ENCODE assay signal across 23 cellular contexts in genomic region chr17:50185724-50186545, GRCh38. TPM values are rescaled to one million over a fixed set of nuclear protein-coding genes. Genes with fewer than 3 reads are reported as not detected.
DNase-seq lines count a peak whose midpoint lies in the region; ATAC-seq and TF ChIP-seq lines count a peak whose summit lies in the region.
"Had no signal": no experiment of that assay in that cellular context is flagged by ENCODE, and none has a peak within 500 bp of the region (broad histone marks: within the 10 kb centered on the region; RNA-seq: fewer than 3 reads in every experiment).

No MANE protein-coding gene starts in this region.

- TF ChIP-seq EP300 in esophagus muscularis mucosa (IDR thresholded peaks at IDR 0.05) = no peak

- in situ Hi-C loops in gastrocnemius medialis (cut with MboI; ENCODE audit: low sequenced_read_pairs in 4 of 4) = no loop called here

- TF ChIP-seq POLR2A in breast epithelium (IDR thresholded peaks at IDR 0.05) = no peak
- TF ChIP-seq POLR2A in esophagus muscularis mucosa (IDR thresholded peaks at IDR 0.05; ENCODE audit: low read depth) = no peak
- TF ChIP-seq POLR2A in gastrocnemius medialis (IDR thresholded peaks at IDR 0.05) = no peak

- no peak overlapping the region for H3K4me3 Mint-ChIP-seq in MCF 10A (ENCODE audit: unreplicated experiment)
- H3K4me3 Mint-ChIP-seq in nephron = peak overlapping the region in 1 of 3 experiments; percentile 45
- H3K4me3 Mint-ChIP-seq: activated naive CD8-positive, alpha-beta T cell treated with anti-CD3 and anti-CD28 coated beads for 36 hours; activated T-cell treated with anti-CD3 and anti-CD28 coated beads, Interleukin-2, amount 50 U/mL, for 24 hours; CD4-positive, CD25-positive, alpha-beta regulatory T cell; natural killer cell treated with Interleukin-12 subunit alpha and Interleukin-12 subunit beta and Interleukin-15 and Interleukin-18, amount 100 ng/mL, for 72 hours had no signal

- no peaks in the 10 kb centered on the region for H3K27me3 ChIP-seq in breast epithelium
- no peaks in the 10 kb centered on the region for H3K27me3 ChIP-seq in esophagus muscularis mucosa
- H3K27me3 ChIP-seq in gastrocnemius medialis = no peaks in the 10 kb centered on the region

- peaks cover 20% of the 10 kb centered on the region for H3K36me3 Mint-ChIP-seq in MCF 10A (ENCODE audit: insufficient read depth, unreplicated experiment)
- H3K36me3 Mint-ChIP-seq in nephron (ENCODE audit: low read depth) = peaks cover 35% of the 10 kb centered on the region
- H3K36me3 Mint-ChIP-seq: activated naive CD8-positive, alpha-beta T cell treated with anti-CD3 and anti-CD28 coated beads for 36 hours; CD4-positive, CD25-positive, alpha-beta regulatory T cell; natural killer cell treated with Interleukin-12 subunit alpha and Interleukin-12 subunit beta and Interleukin-15 and Interleukin-18, amount 100 ng/mL, for 72 hours had no signal

- 86% methylated on average over 24 of the region's 27 CpGs for WGBS in esophagus muscularis mucosa

- H3K4me1 ChIP-seq in breast epithelium = no peaks in the 10 kb centered on the region
- peaks cover 0 to 57% (median 38%) of the 10 kb centered on the region in 4 donors for H3K4me1 ChIP-seq in esophagus muscularis mucosa
- no peaks in the 10 kb centered on the region for H3K4me1 ChIP-seq in gastrocnemius medialis
- H3K4me1 ChIP-seq: left ventricle myocardium inferior had no signal

- intact Hi-C loops in breast epithelium (cut with DNase I; ENCODE audit: low total_unique reads) = no loop called here
- intact Hi-C loops in MCF 10A (cut with micrococcal nuclease) = no loop called here
- intact Hi-C loops in esophagus muscularis mucosa (cut with DNase I) = no loop called here
- intact Hi-C loops in gastrocnemius medialis (cut with DNase I; ENCODE audit: low total_unique reads) = no loop called here

- no peak for TF ChIP-seq CTCF in breast epithelium (IDR thresholded peaks at IDR 0.05)
- no peak for TF ChIP-seq CTCF in MCF 10A (IDR thresholded peaks at IDR 0.05; ENCODE audit: unreplicated experiment)
- TF ChIP-seq CTCF in esophagus muscularis mucosa (IDR thresholded peaks at IDR 0.05) = no peak
- no peak for TF ChIP-seq CTCF in nephron (IDR thresholded peaks at IDR 0.05; ENCODE audit: unreplicated experiment in 3 of 3)
- no peak for TF ChIP-seq CTCF in gastrocnemius medialis (IDR thresholded peaks at IDR 0.05 in 4 of 5, conservative IDR thresholded peaks at IDR 0.05 in 1 of 5)

- H3K36me3 ChIP-seq in breast epithelium = no peaks in the 10 kb centered on the region
- H3K36me3 ChIP-seq in esophagus muscularis mucosa = peaks cover 43 to 60% (median 58%) of the 10 kb centered on the region in 4 donors
- no peaks in the 10 kb centered on the region for H3K36me3 ChIP-seq in gastrocnemius medialis

- CTCF ChIA-PET in MCF 10A (lab: Yijun Ruan, JAX) = interaction anchor here (0.5 to 2.5 kb wide), 3 partner anchors 16 to 111 kb away, joined by 3 to 7 read pairs (median 4); no protein-coding TSS in a partner anchor

- BruUV-seq in MCF 10A (replicated peaks; lab: Mats Ljungman, UMichigan) = no TSS peak

- peaks cover 23% of the 10 kb centered on the region for H3K4me1 Mint-ChIP-seq in MCF 10A (ENCODE audit: insufficient read depth, unreplicated experiment)
- peaks cover 68% of the 10 kb centered on the region for H3K4me1 Mint-ChIP-seq in nephron

- H3K27ac Mint-ChIP-seq in MCF 10A (ENCODE audit: low read depth, unreplicated experiment) (no peak overlapping the region), nephron (peak overlapping the region; percentile 65 to 98 (median 86))
- H3K27ac Mint-ChIP-seq: activated naive CD8-positive, alpha-beta T cell treated with anti-CD3 and anti-CD28 coated beads for 36 hours; activated T-cell treated with anti-CD3 and anti-CD28 coated beads, Interleukin-2, amount 50 U/mL, for 24 hours; CD4-positive, CD25-positive, alpha-beta regulatory T cell; natural killer cell treated with Interleukin-12 subunit alpha and Interleukin-12 subunit beta and Interleukin-15 and Interleukin-18, amount 100 ng/mL, for 72 hours had no signal

- H3K4me3 ChIP-seq in breast epithelium = no peak overlapping the region
- no peak overlapping the region for H3K4me3 ChIP-seq in esophagus muscularis mucosa
- no peak overlapping the region for H3K4me3 ChIP-seq in gastrocnemius medialis
- H3K4me3 ChIP-seq: left ventricle myocardium inferior, PC-9 had no signal

- POLR2A ChIA-PET in MCF 10A (lab: Yijun Ruan, JAX) = no interaction called here

- DNase-seq in breast epithelium (ENCODE audit: low spot score in 2 of 2) = no peak
- DNase-seq in MCF 10A (ENCODE audit: unreplicated experiment) = no peak
- no peak for DNase-seq in esophagus muscularis mucosa (ENCODE audit: extremely low spot score)
- DNase-seq in nucleus accumbens (lab: John Stamatoyannopoulos, UW) = no peak
- no peak for DNase-seq in gastrocnemius medialis
- no peak for DNase-seq in activated effector memory CD4-positive, alpha-beta T cell treated with Interleukin-2 at 50 U/mL for 16 hours
- DNase-seq: activated CD4-positive, alpha-beta T cell treated with anti-CD3 and anti-CD28 coated beads, Interleukin-2, amount 50 U/mL, for 48 hours; activated naive CD8-positive, alpha-beta T cell treated with anti-CD3 and anti-CD28 coated beads for 36 hours; activated T-cell treated with anti-CD3 and anti-CD28 coated beads, Interleukin-2, amount 50 U/mL, for 24 hours; CD4-positive, CD25-positive, alpha-beta regulatory T cell; DMS53; effector memory CD4-positive, alpha-beta T cell; foreskin melanocyte; KG1; left ventricle myocardium inferior; NCI-H1092 treated with DMSO at 0.1 percent for 48 hours; NCI-H748 treated with DMSO at 0.1 percent for 48 hours; PC-9 had no signal

- ATAC-seq in GM21360 (IDR thresholded peaks at IDR 0.05; ENCODE audit: unreplicated experiment) (no peak), gastrocnemius medialis (no peak)
- ATAC-seq: natural killer cell treated with Interleukin-12 subunit alpha and Interleukin-12 subunit beta and Interleukin-15 and Interleukin-18, amount 100 ng/mL, for 72 hours had no signal

- H3K9me3 Mint-ChIP-seq in MCF 10A (ENCODE audit: unreplicated experiment) = no peaks in the 10 kb centered on the region
- H3K9me3 Mint-ChIP-seq in nephron = no peaks in the 10 kb centered on the region
- H3K9me3 Mint-ChIP-seq: activated naive CD8-positive, alpha-beta T cell treated with anti-CD3 and anti-CD28 coated beads for 36 hours; activated T-cell treated with anti-CD3 and anti-CD28 coated beads, Interleukin-2, amount 50 U/mL, for 24 hours; CD4-positive, CD25-positive, alpha-beta regulatory T cell; natural killer cell treated with Interleukin-12 subunit alpha and Interleukin-12 subunit beta and Interleukin-15 and Interleukin-18, amount 100 ng/mL, for 72 hours had no signal

- no peaks in the 10 kb centered on the region for H3K27me3 Mint-ChIP-seq in MCF 10A (ENCODE audit: insufficient read depth, unreplicated experiment)
- H3K27me3 Mint-ChIP-seq in nephron (ENCODE audit: low read depth) = peaks cover 11% of the 10 kb centered on the region
- H3K27me3 Mint-ChIP-seq: activated naive CD8-positive, alpha-beta T cell treated with anti-CD3 and anti-CD28 coated beads for 36 hours; activated T-cell treated with anti-CD3 and anti-CD28 coated beads, Interleukin-2, amount 50 U/mL, for 24 hours had no signal

- H3K9me3 ChIP-seq in breast epithelium (no peaks in the 10 kb centered on the region), esophagus muscularis mucosa (no peaks in the 10 kb centered on the region), gastrocnemius medialis (no peaks in the 10 kb centered on the region)
- H3K9me3 ChIP-seq: left ventricle myocardium inferior had no signal

- H3K27ac ChIP-seq in breast epithelium (peak overlapping the region; percentile 40 to 72), esophagus muscularis mucosa (replicated peaks in 1 of 4) (peak overlapping the region; percentile 40 to 81 (median 66)), gastrocnemius medialis (no peak overlapping the region)
- H3K27ac ChIP-seq: 22Rv1, PC-9 had no signal

RNA-seq across cellular contexts. Expression of gene COL1A1, which starts 15.5 kb away (rescaled TPM):
- total RNA-seq in breast epithelium = 10 to 100 TPM; 23.4 to 67.2 (median 44.5) TPM
- total RNA-seq in MCF 10A (2022) = 3.4 and 4.5 TPM in 2 replicates
- 100 to 1,000 TPM in 1 of 4 donors, 10 to 100 TPM in 3; 20.7 to 123 (median 41.5) TPM for total RNA-seq in esophagus muscularis mucosa
- 1 to 10 TPM; 1.7 to 9.5 (median 5.1) TPM for total RNA-seq in gastrocnemius medialis

RNA-seq across cellular contexts. Expression of gene SGCA, which starts 20.1 kb away (rescaled TPM):
- 1 to 10 TPM in 1 of 3 donors, under 1 TPM in 2; 0.33 to 2.6 (median 0.73) TPM for total RNA-seq in breast epithelium
- not detected in 2 replicates for total RNA-seq in MCF 10A (2022)
- 100 to 1,000 TPM in 1 of 4 donors, 10 to 100 TPM in 3; 72.7 to 145 (median 82.8) TPM for total RNA-seq in esophagus muscularis mucosa
- 100 to 1,000 TPM; 227 to 385 (median 292) TPM for total RNA-seq in gastrocnemius medialis
- total RNA-seq: CD4-positive, CD25-positive, alpha-beta regulatory T cell; PC-9; renal cortical epithelial cell had no signal

RNA-seq across cellular contexts. Expression of gene PPP1R9B, which starts 35.5 kb away (rescaled TPM):
- total RNA-seq in breast epithelium = 10 to 100 TPM; 21.8 to 24.9 (median 22.7) TPM
- 33.4 and 34.8 TPM in 2 replicates for total RNA-seq in MCF 10A (2022)
- total RNA-seq in esophagus muscularis mucosa = 10 to 100 TPM; 20.2 to 46.3 (median 37.5) TPM
- 10 to 100 TPM in 2 of 4 donors, 1 to 10 TPM in 2; 4.7 to 18.8 (median 11.0) TPM for total RNA-seq in gastrocnemius medialis

RNA-seq across cellular contexts. Expression of gene SAMD14, which starts 56.0 kb away (rescaled TPM):
- total RNA-seq in breast epithelium (under 1 TPM in 2 of 3 donors, not detected in 1; 0.16 to 0.98 TPM), MCF 10A (2022) (0.09 TPM in 1 of 2 replicates, not detected in the other), esophagus muscularis mucosa (1 to 10 TPM in 3 of 4 donors, under 1 TPM in 1; 0.98 to 1.8 (median 1.5) TPM), gastrocnemius medialis (1 to 10 TPM in 1 of 4 donors, under 1 TPM in 2, not detected in 1; 0.04 to 3.8 (median 0.31) TPM)

Comparison
In these comparisons a context has a peak if more than half of its experiments do, and no peak if none do; other contexts are left out.
1. H3K27ac ChIP-seq: peak in breast epithelium (2 of 2) and esophagus muscularis mucosa (4 of 4); none in gastrocnemius medialis (0 of 4).
2. RNA of gene SGCA, which starts 20.1 kb away (total RNA-seq): 227 to 385 TPM in gastrocnemius medialis and 72.7 to 145 TPM in esophagus muscularis mucosa; 0.33 to 2.6 TPM in breast epithelium and not detected in MCF 10A; every median in the first group is over 10 times any median in the second.